23 cellular contexts compared by ENCODE assay signal in the genomic region with DNA sequence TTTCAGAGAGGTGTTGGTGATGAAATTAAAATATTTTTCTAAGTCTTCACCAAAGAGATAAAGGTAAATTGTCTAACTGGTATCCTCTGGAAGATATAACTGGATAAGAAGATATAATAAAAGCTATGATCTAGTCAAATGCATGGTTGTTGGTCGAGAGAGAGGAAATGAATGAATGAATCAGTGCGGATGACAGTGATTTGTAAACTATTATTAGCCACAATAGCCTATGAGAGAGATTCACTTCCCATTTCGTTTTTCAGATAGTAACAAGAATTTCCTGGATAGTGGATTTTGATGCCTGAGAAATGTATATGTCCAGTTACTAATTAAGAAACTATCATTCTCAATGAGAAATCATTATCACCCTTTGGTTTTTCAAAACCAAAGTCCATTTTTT.
DNase-seq lines count a peak whose midpoint lies in the region; ATAC-seq, FAIRE-seq and TF ChIP-seq lines count a peak whose summit lies in the region.
"Had no signal": no experiment of that assay in that cellular context is flagged by ENCODE, and none has a peak within 500 bp of the region (broad histone marks: within the 10 kb centered on the region; RNA-seq: fewer than 3 reads in every experiment).

No MANE protein-coding gene starts in this region.

- H3K27ac ChIP-seq in DOHH2 (ENCODE audit: low read depth, low read length) (no peak overlapping the region), GM23248 (no peak overlapping the region), GM12878 (ENCODE audit: control insufficient read depth, insufficient read depth) (no peak overlapping the region)
- H3K27ac ChIP-seq: C4-2B had no signal

- no peaks in the 10 kb centered on the region for H3K79me2 ChIP-seq in DOHH2 (ENCODE audit: control insufficient read depth, low read length)
- 0 out of 2 replicates have a peak, but pooled peaks cover 9% of the 10 kb centered on the region for H3K79me2 ChIP-seq in GM23248 (ENCODE audit: insufficient read depth)
- no peaks in the 10 kb centered on the region for H3K79me2 ChIP-seq in GM12878 (ENCODE audit: control insufficient read depth, insufficient read depth, low read length)

- no peak for TF ChIP-seq EP300 in GM12878 (IDR thresholded peaks at IDR 0.05; ENCODE audit: borderline replicate concordance in 1 of 2, control insufficient read depth in 1 of 2, low read depth in 2 of 2, low read length in 2 of 2)

- intact Hi-C loops in GM12878 (cut with micrococcal nuclease; ENCODE audit: unreplicated experiment): loop anchor here (10.0 kb wide), 2 partner anchors 192 to 382 kb away; no protein-coding TSS in a partner anchor

- no peak for TF ChIP-seq POLR2A in GM12878 (IDR thresholded peaks at IDR 0.05; ENCODE audit: low read depth, low read length)

- CTCF ChIA-PET in GM12878 (lab: Yijun Ruan, JAX): interaction anchor here (0.5 to 2.7 kb wide), 4 partner anchors 11 to 399 kb away, joined by 3 to 9 read pairs (median 4); no protein-coding TSS in a partner anchor

- no peak for TF ChIP-seq RAD21 in GM12878 (IDR thresholded peaks at IDR 0.05; ENCODE audit: insufficient read depth, low read depth, low read length)

- SMC1A ChIA-PET in GM12878 (lab: Charles Lee; ENCODE audit: uncharacterized antibody, unreplicated experiment): interaction anchor here (0.8 to 1.0 kb wide), 2 partner anchors 229 to 257 kb away, joined by 3 read pairs; no protein-coding TSS in a partner anchor

- H3F3A ChIP-seq in DOHH2 (ENCODE audit: control insufficient read depth, insufficient read depth) (0 out of 2 replicates have a peak, but pooled peaks cover 2% of the 10 kb centered on the region), GM23248 (ENCODE audit: insufficient read depth) (peaks cover 35% of the 10 kb centered on the region)

- TF ChIP-seq CTCF in DOHH2 (IDR thresholded peaks at IDR 0.05; ENCODE audit: low read depth, low read length, poor library complexity, severe bottlenecking) (no peak), GM12878 (IDR thresholded peaks at IDR 0.05 in 2 of 3, conservative IDR thresholded peaks at IDR 0.05 in 1 of 3; ENCODE audit: control insufficient read depth in 2 of 3, extremely low read depth in 1 of 3, insufficient read depth in 1 of 3, low read depth in 3 of 3, low read length in 3 of 3) (no peak)

- POLR2A ChIA-PET in GM12878 (lab: Charles Lee): no interaction called here

- no peaks in the 10 kb centered on the region for H3K9me2 ChIP-seq in DOHH2 (replicated peaks; ENCODE audit: control insufficient read depth, low read length)
- no peaks in the 10 kb centered on the region for H3K9me2 ChIP-seq in GM23248 (ENCODE audit: insufficient read depth)

- no peak overlapping the region for H3K9ac ChIP-seq in GM23248
- H3K9ac ChIP-seq in GM12878 (ENCODE audit: control insufficient read depth, insufficient read depth, low read length): no peak overlapping the region

- no peaks in the 10 kb centered on the region for H3K36me3 ChIP-seq in DOHH2 (ENCODE audit: control insufficient read depth, low read length)
- peaks cover 38% of the 10 kb centered on the region for H3K36me3 ChIP-seq in GM23248 (ENCODE audit: low read depth)
- peaks cover 0 to 2% of the 10 kb centered on the region in 2 experiments; a peak in 1 of 4 replicates for H3K36me3 ChIP-seq in GM12878 (ENCODE audit: control insufficient read depth in 2 of 2, insufficient read depth in 2 of 2, low read length in 1 of 2)

- H4K20me1 ChIP-seq in DOHH2 (ENCODE audit: control insufficient read depth, insufficient read depth, low read depth, low read length) (no peaks in the 10 kb centered on the region), GM23248 (ENCODE audit: insufficient read depth) (no peaks in the 10 kb centered on the region), GM12878 (ENCODE audit: control insufficient read depth, insufficient read depth) (no peaks in the 10 kb centered on the region)

- 0 out of 3 replicates have a peak, but pooled peaks have one; percentile 36 for ATAC-seq in GM12878
- ATAC-seq in HG03521 (IDR thresholded peaks at IDR 0.05; ENCODE audit: unreplicated experiment): no peak
- ATAC-seq: K562, Right ventricle myocardium inferior had no signal

- H3K4me3 ChIP-seq in DOHH2 (ENCODE audit: low read length) (no peak overlapping the region), GM23248 (no peak overlapping the region), GM12878 (no peak overlapping the region)
- H3K4me3 ChIP-seq: K562 had no signal

- no peak for FAIRE-seq in GM12878 (lab: Jason Lieb, UNC)
- FAIRE-seq: K562 had no signal

- H3K4me1 ChIP-seq in DOHH2 (ENCODE audit: control insufficient read depth, low read length): peaks cover 21% of the 10 kb centered on the region
- H3K4me1 ChIP-seq in GM23248 (ENCODE audit: insufficient read depth): peaks cover 38% of the 10 kb centered on the region
- H3K4me1 ChIP-seq in GM12878 (ENCODE audit: control insufficient read depth, insufficient read depth, low read length): no peaks in the 10 kb centered on the region; the same call in 1 of the 2 replicates

- H3K4me2 ChIP-seq in DOHH2 (ENCODE audit: low read length) (0 out of 2 replicates have a peak overlapping the region, but pooled peaks have one; percentile 2), GM23248 (ENCODE audit: unreplicated experiment) (no peak overlapping the region), GM12878 (ENCODE audit: control insufficient read depth, insufficient read depth) (no peak overlapping the region)

- H2AFZ ChIP-seq in GM23248 (no peak overlapping the region), GM12878 (ENCODE audit: control insufficient read depth, low read depth, low read length) (no peak overlapping the region)

- in situ Hi-C loops in GM23248 (cut with MboI): no loop called here
- in situ Hi-C loops in GM12878 (cut with MboI): no loop called here
- in situ Hi-C loops in ACHN (cut with HindIII; ENCODE audit: low pct_ligation_motif_present, low pct_unique_long_range_greater_than_20kb, low sequenced_read_pairs): no loop called here

- 34 to 39% methylated on average over 3 of the region's 3 CpGs for WGBS in GM23248 (ENCODE audit: low coverage in 1 of 2, low lambda C conversion rate in 2 of 2, missing lambda C conversion rate in 2 of 2), 2 experiments
- WGBS in GM12878 (ENCODE audit: insufficient coverage, insufficient replicate concordance, low lambda C conversion rate, missing lambda C conversion rate): 2% methylated on average over 3 of the region's 3 CpGs

- DNase-seq in GM23248 (peak; percentile 28), GM12878 (ENCODE audit: low read depth, low spot score) (no peak), glomerular visceral epithelial cell (ENCODE audit: extremely low spot score) (peak; percentile 40), cortex of kidney (lab: John Stamatoyannopoulos, UW) (no peak), NCI-H82 treated with DMSO at 0.1 percent for 48 hours (lab: John Stamatoyannopoulos, UW; ENCODE audit: unreplicated experiment) (no peak), ACHN (no peak)
- DNase-seq: EL, GOT3, HCEC 1CT, MM.1S, NCI-H1092, NCI-H1436 treated with DMSO at 0.1 percent for 48 hours, NCI-H1930, NCI-H226, NCI-H510A treated with DMSO at 0.1 percent for 48 hours, NCI-H748 treated with DMSO at 0.1 percent for 48 hours, OCI-M1, SW 1271 had no signal

- no peaks in the 10 kb centered on the region for H3K9me3 ChIP-seq in DOHH2 (ENCODE audit: control insufficient read depth, insufficient read depth, low read length)
- no peaks in the 10 kb centered on the region for H3K9me3 ChIP-seq in GM23248 (ENCODE audit: low read depth)
- H3K9me3 ChIP-seq in GM12878 (replicated peaks; ENCODE audit: control insufficient read depth, insufficient read depth, low read length): no peaks in the 10 kb centered on the region

- BruUV-seq in GM12878 (replicated peaks; lab: Mats Ljungman, UMichigan): no TSS peak

- H3K27me3 ChIP-seq in DOHH2 (ENCODE audit: control insufficient read depth, low read length) (no peaks in the 10 kb centered on the region), GM23248 (replicated peaks; ENCODE audit: insufficient read depth) (no peaks in the 10 kb centered on the region), GM12878 (replicated peaks in 1 of 2; ENCODE audit: control insufficient read depth in 2 of 2, insufficient read depth in 2 of 2, low read length in 1 of 2) (no peaks in the 10 kb centered on the region)

- RAD21 ChIA-PET in GM12878 (lab: Charles Lee; ENCODE audit: unreplicated experiment): interaction anchor here (0.8 kb wide), 1 partner anchor 228 kb away, joined by 3 read pairs; no protein-coding TSS in a partner anchor

TF ChIP-seq in GM12878, 131 proteins besides CTCF, POLR2A, EP300 and RAD21:
- TF ChIP-seq ZNF24 (IDR thresholded peaks at IDR 0.05) (peak; percentile 82), SPI1 (IDR thresholded peaks at IDR 0.05; ENCODE audit: borderline replicate concordance, insufficient read depth, low read depth, low read length) (peak; percentile 26; the same call in 1 of the 2 replicates), RUNX3 (IDR thresholded peaks at IDR 0.05; ENCODE audit: low read length) (peak; percentile 33; the same call in 1 of the 2 replicates)
- TF ChIP-seq, protein P1, sequence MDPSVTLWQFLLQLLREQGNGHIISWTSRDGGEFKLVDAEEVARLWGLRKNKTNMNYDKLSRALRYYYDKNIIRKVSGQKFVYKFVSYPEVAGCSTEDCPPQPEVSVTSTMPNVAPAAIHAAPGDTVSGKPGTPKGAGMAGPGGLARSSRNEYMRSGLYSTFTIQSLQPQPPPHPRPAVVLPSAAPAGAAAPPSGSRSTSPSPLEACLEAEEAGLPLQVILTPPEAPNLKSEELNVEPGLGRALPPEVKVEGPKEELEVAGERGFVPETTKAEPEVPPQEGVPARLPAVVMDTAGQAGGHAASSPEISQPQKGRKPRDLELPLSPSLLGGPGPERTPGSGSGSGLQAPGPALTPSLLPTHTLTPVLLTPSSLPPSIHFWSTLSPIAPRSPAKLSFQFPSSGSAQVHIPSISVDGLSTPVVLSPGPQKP (IDR thresholded peaks at IDR 0.05; ENCODE audit: low read depth, low read length): no peak

Comparison
In these comparisons a context has a peak if more than half of its experiments do, and no peak if none do; other contexts are left out.
1. DNase-seq: peak in GM23248 (single experiment) and glomerular visceral epithelial cell (single experiment); none in GM12878 (single experiment), cortex of kidney (single experiment), NCI-H82 treated with DMSO at 0.1 percent for 48 hours (single experiment) and ACHN (single experiment).